15 cellular contexts compared by ENCODE assay signal in the genomic region with DNA sequence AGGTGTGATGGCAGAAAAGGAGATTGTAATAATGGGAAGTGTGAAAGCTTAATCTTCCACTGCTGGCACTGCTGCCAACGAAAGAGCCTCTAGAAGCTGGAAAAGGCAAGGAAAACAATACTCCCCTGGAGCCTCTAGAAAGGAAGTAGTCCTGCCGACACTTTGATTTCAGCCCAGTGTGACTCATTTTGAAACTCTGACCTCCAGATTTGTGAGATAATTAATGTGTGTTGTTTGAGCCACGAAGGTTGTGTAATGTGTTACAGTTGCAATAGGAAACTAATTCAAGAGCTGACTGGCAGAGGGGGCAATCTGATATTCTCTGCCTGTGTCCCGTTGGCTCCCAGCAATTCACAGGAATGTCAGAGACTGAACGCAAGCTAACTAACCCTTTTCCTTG.
DNase-seq lines count a peak whose midpoint lies in the region; ATAC-seq and TF ChIP-seq lines count a peak whose summit lies in the region.
"Had no signal": no experiment of that assay in that cellular context is flagged by ENCODE, and none has a peak within 500 bp of the region (broad histone marks: within the 10 kb centered on the region; RNA-seq: fewer than 3 reads in every experiment).

No MANE protein-coding gene starts in this region.

- no peak for TF ChIP-seq POLR2A in heart left ventricle (IDR thresholded peaks at IDR 0.05)

- H3K27ac ChIP-seq in heart left ventricle = no peak overlapping the region
- H3K27ac ChIP-seq: dorsolateral prefrontal cortex, uterus had no signal

- DNase-seq in AG09319 (ENCODE audit: extremely low read depth, low read depth) (peak; percentile 11), HS-5 (ENCODE audit: low read depth) (peak; percentile 37), adipocyte (ENCODE audit: low read depth) (peak; percentile 43), iris pigment epithelial cell (ENCODE audit: low read depth) (peak; percentile 87), kidney glomerular epithelial cell (lab: John Stamatoyannopoulos, UW) (no peak), SW 1271 (lab: John Stamatoyannopoulos, UW) (no peak), heart left ventricle (no peak)
- DNase-seq: activated CD4-positive, CD25-positive, alpha-beta regulatory T cell treated with anti-CD3 and anti-CD28 coated beads, Interleukin-2, amount 50 U/mL, for 72 hours; activated naive CD4-positive, alpha-beta T cell treated with anti-CD3 and anti-CD28 coated beads for 36 hours; C1 segment of cervical spinal cord; dorsolateral prefrontal cortex; left cardiac atrium; MM.1S; uterus had no signal

- H3K27me3 ChIP-seq in adipocyte (replicated peaks; ENCODE audit: control insufficient read depth, insufficient read depth, low read length) (no peaks in the 10 kb centered on the region), heart left ventricle (peaks cover 0 to 3% (median 0%) of the 10 kb centered on the region in 9 donors)
- H3K27me3 ChIP-seq: uterus had no signal

- no peak overlapping the region for H3K4me3 ChIP-seq in adipocyte (ENCODE audit: low read length)
- H3K4me3 ChIP-seq in heart left ventricle = no peak overlapping the region
- H3K4me3 ChIP-seq: dorsolateral prefrontal cortex, uterus had no signal

- H3K9ac ChIP-seq in adipocyte (ENCODE audit: low read length) = no peak overlapping the region

- H3K4me1 ChIP-seq in adipocyte (ENCODE audit: control insufficient read depth, insufficient read depth, low read length) (peaks cover 7% of the 10 kb centered on the region), heart left ventricle (no peaks in the 10 kb centered on the region)
- H3K4me1 ChIP-seq: uterus had no signal

- ATAC-seq in heart left ventricle = no peak
- no peak for ATAC-seq in GM21526 (IDR thresholded peaks at IDR 0.05; ENCODE audit: low FRiP score, unreplicated experiment)
- ATAC-seq: left cardiac atrium had no signal

- intact Hi-C loops in heart left ventricle (cut with DNase I) = no loop called here

- H3K9me3 ChIP-seq in adipocyte (ENCODE audit: control insufficient read depth, low read length) = no peaks in the 10 kb centered on the region
- no peaks in the 10 kb centered on the region for H3K9me3 ChIP-seq in heart left ventricle
- H3K9me3 ChIP-seq: uterus had no signal

- H3K36me3 ChIP-seq in adipocyte (ENCODE audit: control insufficient read depth, insufficient read depth, low read length, severe bottlenecking) (no peaks in the 10 kb centered on the region), heart left ventricle (no peaks in the 10 kb centered on the region)
- H3K36me3 ChIP-seq: uterus had no signal

- TF ChIP-seq CTCF in AG09319 (IDR thresholded peaks at IDR 0.05; ENCODE audit: low read depth, low read length) (no peak), heart left ventricle (IDR thresholded peaks at IDR 0.05) (no peak)

- 40 to 52% (median 45%) methylated on average over 5 of the region's 5 CpGs for WGBS in heart left ventricle, 4 donors

Comparison
In these comparisons a context has a peak if more than half of its experiments do, and no peak if none do; other contexts are left out.
1. DNase-seq: peak in AG09319 (single experiment), HS-5 (single experiment), adipocyte (single experiment) and iris pigment epithelial cell (single experiment); none in kidney glomerular epithelial cell (single experiment), SW 1271 (0 of 2) and heart left ventricle (0 of 5).